ENCODE assay signal across 25 cellular contexts in the genomic region with DNA sequence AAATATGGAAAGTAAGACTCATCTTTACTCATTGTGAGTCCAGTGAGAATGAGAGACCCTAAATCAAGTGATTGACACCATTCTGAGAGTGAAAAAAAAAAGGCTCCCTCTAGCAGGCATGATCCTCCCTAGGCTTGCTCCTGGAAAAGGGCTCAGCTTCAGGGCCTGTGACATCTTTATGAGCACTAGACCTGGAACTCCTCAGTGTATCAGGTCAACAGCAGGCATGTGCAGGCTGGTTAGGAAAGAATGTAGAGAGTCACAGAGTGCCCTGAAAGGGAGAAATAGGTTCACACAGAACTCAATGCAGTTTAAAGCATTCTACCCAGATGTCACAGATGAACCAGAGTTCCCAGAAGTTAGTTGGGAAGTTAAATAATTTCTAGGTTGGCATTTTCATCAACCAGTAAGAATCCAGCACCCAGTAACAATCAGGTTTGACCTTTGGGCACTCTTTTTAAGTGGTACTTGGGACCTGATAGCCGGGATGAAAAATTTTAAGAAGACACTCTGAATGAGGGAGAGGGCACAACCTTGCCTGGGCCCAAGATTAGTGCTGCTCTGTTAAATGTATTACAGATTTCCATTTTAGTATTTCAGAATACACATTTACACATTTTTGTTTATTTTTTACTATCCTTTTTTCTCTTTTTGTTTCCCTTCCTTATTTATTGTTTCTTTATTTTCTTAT.
"Had no signal": no experiment of that assay in that cellular context is flagged by ENCODE, and none has a peak within 500 bp of the region (broad histone marks: within the 10 kb centered on the region; RNA-seq: fewer than 3 reads in every experiment).

No MANE protein-coding gene starts in this region.

- DNase-seq: activated B cell treated with CpG ODN at 0.5 μM for 24 hours; activated CD4-positive, alpha-beta T cell treated with anti-CD3 and anti-CD28 coated beads for 1 hour; activated CD4-positive, alpha-beta T cell treated with anti-CD3 and anti-CD28 coated beads, Interleukin-2, amount 10 ng/mL, durations not matched to agents 24 days and 14 days; activated CD4-positive, alpha-beta T cell treated with anti-CD3 and anti-CD28 coated beads, Interleukin-2, amount 50 U/mL, for 48 hours; activated CD8-positive, alpha-beta memory T cell treated with anti-CD3 and anti-CD28 coated beads, Interleukin-2, amount 10 ng/mL, durations not matched to agents 7 days and 5 days; activated effector memory CD4-positive, alpha-beta T cell treated with Interleukin-2 at 50 U/mL for 16 hours; activated naive CD4-positive, alpha-beta T cell; activated T-cell treated with anti-CD3 and anti-CD28 coated beads, Interleukin-2, amount 50 U/mL, for 24 hours; aorta; KG1; NCI-H1092; NCI-H1417; NCI-H1694; NCI-H2029; NCI-H2107; NCI-H2171 treated with DMSO at 0.1 percent for 48 hours; NCI-H226; NCI-H510A; NCI-H69; PC-3; T-cell; T-helper 2 cell; T1000 had no signal

- H3K27me3 ChIP-seq: breast epithelium had no signal

- H3K36me3 ChIP-seq: breast epithelium had no signal

- ATAC-seq: activated CD8-positive, alpha-beta memory T cell treated with anti-CD3 and anti-CD28 coated beads, Interleukin-2, amount 10 ng/mL, durations not matched to agents 7 days and 5 days; PC-3; T-cell had no signal

- H3K4me3 ChIP-seq: breast epithelium, SK-N-MC had no signal

- H3K4me1 ChIP-seq: breast epithelium had no signal

- H3K27ac ChIP-seq: breast epithelium, SK-N-MC had no signal
